In genomic region chr14:21524575-21525518, GRCh38 we compare ENCODE assay signal across 9 cellular contexts. TPM values are rescaled to one million over a fixed set of nuclear protein-coding genes. Genes with fewer than 3 reads are reported as not detected.
DNase-seq lines count a peak whose midpoint lies in the region; ATAC-seq and TF ChIP-seq lines count a peak whose summit lies in the region.
"Had no signal": no experiment of that assay in that cellular context is flagged by ENCODE, and none has a peak within 500 bp of the region (broad histone marks: within the 10 kb centered on the region; RNA-seq: fewer than 3 reads in every experiment).

No MANE protein-coding gene starts in this region.

- H3K4me1 Mint-ChIP-seq in activated T-cell treated with anti-CD3 and anti-CD28 coated beads, Interleukin-2, amount 50 U/mL, for 4 hours (ENCODE audit: low read depth) = peaks cover 14% of the 10 kb centered on the region
- H3K4me1 Mint-ChIP-seq in activated naive CD8-positive, alpha-beta T cell treated with anti-CD3 and anti-CD28 coated beads, Interleukin-2, amount 50 U/mL, for 24 hours = peaks cover 18% of the 10 kb centered on the region

- H3K9me3 Mint-ChIP-seq in activated T-cell treated with anti-CD3 and anti-CD28 coated beads, Interleukin-2, amount 50 U/mL, for 4 hours = no peaks in the 10 kb centered on the region
- no peaks in the 10 kb centered on the region for H3K9me3 Mint-ChIP-seq in activated naive CD8-positive, alpha-beta T cell treated with anti-CD3 and anti-CD28 coated beads, Interleukin-2, amount 50 U/mL, for 24 hours

- TF ChIP-seq CTCF in left lung (IDR thresholded peaks at IDR 0.05) = no peak
- TF ChIP-seq CTCF in suprapubic skin (IDR thresholded peaks at IDR 0.05) = no peak
- TF ChIP-seq CTCF in GM13976 (IDR thresholded peaks at IDR 0.05; ENCODE audit: borderline replicate concordance, control extremely low read depth, extremely low read depth, insufficient read depth, missing control alignments) = no peak

- 70% methylated on average over 14 of the region's 19 CpGs for WGBS in suprapubic skin

- TF ChIP-seq POLR2A in suprapubic skin (IDR thresholded peaks at IDR 0.05) = no peak

- H3K4me3 Mint-ChIP-seq in activated T-cell treated with anti-CD3 and anti-CD28 coated beads, Interleukin-2, amount 50 U/mL, for 4 hours = peak overlapping the region; percentile 82
- H3K4me3 Mint-ChIP-seq in activated naive CD8-positive, alpha-beta T cell treated with anti-CD3 and anti-CD28 coated beads, Interleukin-2, amount 50 U/mL, for 24 hours = peak overlapping the region; percentile 69

- peak overlapping the region; percentile 78 for H3K27ac Mint-ChIP-seq in activated naive CD8-positive, alpha-beta T cell treated with anti-CD3 and anti-CD28 coated beads, Interleukin-2, amount 50 U/mL, for 24 hours

- in situ Hi-C loops in GM13976 (cut with MboI; ENCODE audit: low sequenced_read_pairs, unreplicated experiment) = no loop called here

- H3K4me1 ChIP-seq in left lung = peaks cover 0 to 33% of the 10 kb centered on the region in 2 donors
- peaks cover 20% of the 10 kb centered on the region for H3K4me1 ChIP-seq in suprapubic skin

- no peaks in the 10 kb centered on the region for H3K27me3 Mint-ChIP-seq in activated T-cell treated with anti-CD3 and anti-CD28 coated beads, Interleukin-2, amount 50 U/mL, for 4 hours (ENCODE audit: low read depth)
- no peaks in the 10 kb centered on the region for H3K27me3 Mint-ChIP-seq in activated naive CD8-positive, alpha-beta T cell treated with anti-CD3 and anti-CD28 coated beads, Interleukin-2, amount 50 U/mL, for 24 hours

- H3K36me3 ChIP-seq in left lung (no peaks in the 10 kb centered on the region), suprapubic skin (no peaks in the 10 kb centered on the region)

- TF ChIP-seq EP300 in suprapubic skin (IDR thresholded peaks at IDR 0.05) = no peak

- H3K36me3 Mint-ChIP-seq in activated T-cell treated with anti-CD3 and anti-CD28 coated beads, Interleukin-2, amount 50 U/mL, for 4 hours (ENCODE audit: insufficient read depth) = no peaks in the 10 kb centered on the region
- no peaks in the 10 kb centered on the region for H3K36me3 Mint-ChIP-seq in activated naive CD8-positive, alpha-beta T cell treated with anti-CD3 and anti-CD28 coated beads, Interleukin-2, amount 50 U/mL, for 24 hours (ENCODE audit: low read depth)

- H3K27ac ChIP-seq in left lung = no peak overlapping the region
- H3K27ac ChIP-seq in suprapubic skin = no peak overlapping the region

- ATAC-seq in activated T-cell treated with anti-CD3 and anti-CD28 coated beads, Interleukin-2, amount 50 U/mL, for 4 hours = no peak
- ATAC-seq in activated naive CD8-positive, alpha-beta T cell treated with anti-CD3 and anti-CD28 coated beads, Interleukin-2, amount 50 U/mL, for 24 hours = no peak
- no peak for ATAC-seq in left lung
- ATAC-seq in HG03354 (IDR thresholded peaks at IDR 0.05; ENCODE audit: poor library complexity, severe bottlenecking, unreplicated experiment) = no peak

- H3K4me3 ChIP-seq in left lung = peak overlapping the region; percentile 53 to 57
- H3K4me3 ChIP-seq in suprapubic skin = peak overlapping the region; percentile 78

- intact Hi-C loops in left lung (cut with DNase I) = no loop called here

- DNase-seq in activated T-cell treated with anti-CD3 and anti-CD28 coated beads, Interleukin-2, amount 50 U/mL, for 4 hours = no peak
- DNase-seq in activated T-cell treated with anti-CD3 and anti-CD28 coated beads for 4 hours (no peak), left lung (no peak), suprapubic skin (ENCODE audit: low spot score in 2 of 2) (no peak), GM13976 (ENCODE audit: low spot score) (no peak)
- DNase-seq in activated naive CD8-positive, alpha-beta T cell treated with anti-CD3 and anti-CD28 coated beads, Interleukin-2, amount 50 U/mL, for 24 hours = no peak
- no peak for DNase-seq in stimulated activated CD4-positive, alpha-beta T cell treated with anti-CD3 and anti-CD28 coated beads, Interleukin-4, amount 100 ng/mL, for 1 hour

- peaks cover 0 to 11% of the 10 kb centered on the region in 2 donors for H3K27me3 ChIP-seq in left lung
- no peaks in the 10 kb centered on the region for H3K27me3 ChIP-seq in suprapubic skin

- H3K9me3 ChIP-seq in left lung = no peaks in the 10 kb centered on the region
- H3K9me3 ChIP-seq in suprapubic skin = no peaks in the 10 kb centered on the region

RNA-seq across cellular contexts. Expression of gene SALL2, which starts 1.3 kb away (rescaled TPM):
- 1 to 10 TPM; 1.4 to 1.8 (median 1.4) TPM for total RNA-seq in activated T-cell treated with anti-CD3 and anti-CD28 coated beads, Interleukin-2, amount 50 U/mL, for 4 hours
- total RNA-seq in left lung (10 to 100 TPM in 1 of 2 donors, 1 to 10 TPM in 1; 7.6 to 12.4 TPM), suprapubic skin (10 to 100 TPM in 1 of 4 donors, 1 to 10 TPM in 3; 3.0 to 15.6 (median 4.4) TPM)

RNA-seq across cellular contexts. Expression of gene METTL3, which starts 13.7 kb away (rescaled TPM):
- 10 to 100 TPM; 45.0 to 47.7 (median 45.0) TPM for total RNA-seq in activated T-cell treated with anti-CD3 and anti-CD28 coated beads, Interleukin-2, amount 50 U/mL, for 4 hours
- 10 to 100 TPM; 36.8 to 50.4 TPM for total RNA-seq in left lung
- total RNA-seq in suprapubic skin = 100 to 1,000 TPM in 1 of 4 donors, 10 to 100 TPM in 3; 38.9 to 125 (median 44.8) TPM

RNA-seq across cellular contexts. Expression of gene TOX4, which starts 47.9 kb away (rescaled TPM):
- total RNA-seq in activated T-cell treated with anti-CD3 and anti-CD28 coated beads, Interleukin-2, amount 50 U/mL, for 4 hours = 10 to 100 TPM; 76.8 to 97.1 (median 92.6) TPM
- total RNA-seq in left lung (10 to 100 TPM; 62.9 to 67.9 TPM), suprapubic skin (10 to 100 TPM; 70.1 to 80.5 (median 77.9) TPM)

RNA-seq across cellular contexts. Expression of gene RAB2B, which starts 48.1 kb away (rescaled TPM):
- total RNA-seq in activated T-cell treated with anti-CD3 and anti-CD28 coated beads, Interleukin-2, amount 50 U/mL, for 4 hours = 10 to 100 TPM; 25.4 to 30.3 (median 25.9) TPM
- 10 to 100 TPM; 26.8 to 30.2 TPM for total RNA-seq in left lung
- total RNA-seq in suprapubic skin = 10 to 100 TPM; 20.2 to 24.9 (median 21.5) TPM

RNA-seq across cellular contexts. Expression of gene OR10G3, which starts 55.0 kb away (rescaled TPM):
- total RNA-seq in activated T-cell treated with anti-CD3 and anti-CD28 coated beads, Interleukin-2, amount 50 U/mL, for 4 hours = not detected
- total RNA-seq in left lung (not detected), suprapubic skin (not detected)
- total RNA-seq: lower leg skin had no signal
